Comparison of ENCODE assay signal across 8 cellular contexts in genomic region chr16:12801511-12802042, GRCh38. TPM values are rescaled to one million over a fixed set of nuclear protein-coding genes. Genes with fewer than 3 reads are reported as not detected.
DNase-seq lines count a peak whose midpoint lies in the region; ATAC-seq and TF ChIP-seq lines count a peak whose summit lies in the region.

No MANE protein-coding gene starts in this region.

- peaks cover 0 to 3% (median 0%) of the 10 kb centered on the region in 7 donors for H3K9me3 Mint-ChIP-seq in CD14-positive monocyte
- H3K9me3 Mint-ChIP-seq in activated CD4-positive, alpha-beta memory T cell treated with anti-CD3 and anti-CD28 coated beads, Interleukin-2, amount 10 ng/mL, durations not matched to agents 7 days and 5 days, result no peaks in the 10 kb centered on the region

- peak overlapping the region; percentile 88 to 97 (median 95) for H3K27ac Mint-ChIP-seq in CD14-positive monocyte
- peak overlapping the region; percentile 81 for H3K27ac Mint-ChIP-seq in activated CD4-positive, alpha-beta memory T cell treated with anti-CD3 and anti-CD28 coated beads, Interleukin-2, amount 10 ng/mL, durations not matched to agents 7 days and 5 days

- peaks cover 72% of the 10 kb centered on the region for H3K4me1 Mint-ChIP-seq in CD14-positive monocyte
- H3K4me1 Mint-ChIP-seq in activated CD4-positive, alpha-beta memory T cell treated with anti-CD3 and anti-CD28 coated beads, Interleukin-2, amount 10 ng/mL, durations not matched to agents 7 days and 5 days, result peaks cover 57% of the 10 kb centered on the region

- POLR2A ChIA-PET in activated CD4-positive, alpha-beta memory T cell treated with anti-CD3 and anti-CD28 coated beads, Interleukin-2, amount 10 ng/mL, durations not matched to agents 7 days and 5 days (lab: Charles Lee), result interaction anchor here (1.3 to 4.7 kb wide), 5 partner anchors 9 to 265 kb away, joined by 3 to 44 read pairs (median 5); no protein-coding TSS in a partner anchor

- intact Hi-C loops in CD14-positive monocyte (cut with micrococcal nuclease), result no loop called here
- intact Hi-C loops in transverse colon (cut with DNase I; ENCODE audit: low total_unique reads), result no loop called here
- intact Hi-C loops in heart right ventricle (cut with DNase I), result loop anchor here in 1 of 10 donors (5.0 kb wide), 1 partner anchor 884 kb away; the partner anchor contains the start of gene GSPT1

- TF ChIP-seq POLR2A in transverse colon (IDR thresholded peaks at IDR 0.05), result no peak

- peaks cover 0 to 29% (median 20%) of the 10 kb centered on the region in 4 donors for H3K4me1 ChIP-seq in transverse colon
- peaks cover 0 to 46% (median 15%) of the 10 kb centered on the region in 9 donors for H3K4me1 ChIP-seq in heart right ventricle

- H3K36me3 Mint-ChIP-seq in CD14-positive monocyte, result peaks cover 15 to 36% of the 10 kb centered on the region in 2 donors
- peaks cover 29% of the 10 kb centered on the region for H3K36me3 Mint-ChIP-seq in activated CD4-positive, alpha-beta memory T cell treated with anti-CD3 and anti-CD28 coated beads, Interleukin-2, amount 10 ng/mL, durations not matched to agents 7 days and 5 days (ENCODE audit: low read depth)

- H3K4me3 Mint-ChIP-seq in CD14-positive monocyte, result peak overlapping the region; percentile 89 to 98
- peak overlapping the region; percentile 95 for H3K4me3 Mint-ChIP-seq in activated CD4-positive, alpha-beta memory T cell treated with anti-CD3 and anti-CD28 coated beads, Interleukin-2, amount 10 ng/mL, durations not matched to agents 7 days and 5 days

- WGBS in transverse colon (ENCODE audit: low coverage in 1 of 2), 2 donors, result 36 to 45% methylated on average over 2 to 4 of the region's 4 CpGs
- WGBS in heart right ventricle, 2 donors, result 32 to 39% methylated on average over 4 of the region's 4 CpGs

- no peak for TF ChIP-seq EP300 in transverse colon (IDR thresholded peaks at IDR 0.05; ENCODE audit: low read depth)

- H3K27me3 Mint-ChIP-seq in CD14-positive monocyte (ENCODE audit: low read depth in 3 of 3), result peaks cover 0 to 2% (median 0%) of the 10 kb centered on the region in 3 donors
- H3K27me3 Mint-ChIP-seq in activated CD4-positive, alpha-beta memory T cell treated with anti-CD3 and anti-CD28 coated beads, Interleukin-2, amount 10 ng/mL, durations not matched to agents 7 days and 5 days, result no peaks in the 10 kb centered on the region

- in situ Hi-C loops in transverse colon (cut with MboI; ENCODE audit: low pct_ligation_motif_present in 1 of 4, low pct_unique_long_range_greater_than_20kb in 1 of 4, low sequenced_read_pairs in 3 of 4), result loop anchor here in 3 of 4 donors (25.0 kb wide), 3 partner anchors 339 to 714 kb away; no protein-coding TSS in a partner anchor

- no peaks in the 10 kb centered on the region for H3K27me3 ChIP-seq in transverse colon
- H3K27me3 ChIP-seq in heart right ventricle, result no peaks in the 10 kb centered on the region

- ATAC-seq in HG02759 (IDR thresholded peaks at IDR 0.05; ENCODE audit: unreplicated experiment) (peak; percentile 42), heart right ventricle (no peak)

- peak; percentile 64 for DNase-seq in CD14-positive monocyte (ENCODE audit: low spot score)
- peak; percentile 33 for DNase-seq in activated CD4-positive, alpha-beta memory T cell treated with anti-CD3 and anti-CD28 coated beads, Interleukin-2, amount 10 ng/mL, durations not matched to agents 7 days and 5 days
- peak; percentile 28 for DNase-seq in globus pallidus (ENCODE audit: low spot score)
- peak; percentile 18 for DNase-seq in transverse colon
- no peak for DNase-seq in NCI-H774 (lab: John Stamatoyannopoulos, UW)
- no peak for DNase-seq in NCI-H2196 treated with DMSO at 0.1 percent for 48 hours (lab: John Stamatoyannopoulos, UW; ENCODE audit: unreplicated experiment)
- no peak for DNase-seq in heart right ventricle

- H3K9me3 ChIP-seq in transverse colon (no peaks in the 10 kb centered on the region), heart right ventricle (no peaks in the 10 kb centered on the region)

- CTCF ChIA-PET in activated CD4-positive, alpha-beta memory T cell treated with anti-CD3 and anti-CD28 coated beads, Interleukin-2, amount 10 ng/mL, durations not matched to agents 7 days and 5 days (lab: Charles Lee), result no interaction called here

- peak overlapping the region; percentile 42 to 93 (median 87) for H3K27ac ChIP-seq in transverse colon
- peak overlapping the region in 5 of 10 donors; percentile 7 to 93 (median 33) for H3K27ac ChIP-seq in heart right ventricle

- H3K4me3 ChIP-seq in transverse colon (peak overlapping the region in 1 of 4 donors; percentile 52), heart right ventricle (peak overlapping the region in 1 of 10 donors; percentile 71)

- H3K36me3 ChIP-seq in transverse colon (no peaks in the 10 kb centered on the region), heart right ventricle (no peaks in the 10 kb centered on the region)

- TF ChIP-seq CTCF in CD14-positive monocyte (IDR thresholded peaks at IDR 0.05) (no peak), transverse colon (IDR thresholded peaks at IDR 0.05) (no peak), heart right ventricle (IDR thresholded peaks at IDR 0.05) (no peak)

RNA-seq across cellular contexts. Expression of gene CPPED1, which starts 2.1 kb away (rescaled TPM):
- polyA plus RNA-seq in CD14-positive monocyte (100 to 1,000 TPM; 259 to 292 TPM), heart right ventricle (1 to 10 TPM; 5.6 to 6.0 TPM)
- total RNA-seq in activated CD4-positive, alpha-beta memory T cell treated with anti-CD3 and anti-CD28 coated beads, Interleukin-2, amount 10 ng/mL, durations not matched to agents 7 days and 5 days, result 10 to 100 TPM; 26.1 to 27.0 TPM
- total RNA-seq in transverse colon (10 to 100 TPM in 3 of 4 donors, 1 to 10 TPM in 1; 4.1 to 17.3 (median 12.7) TPM), heart right ventricle (10 to 100 TPM; 11.3 to 20.2 (median 14.5) TPM)

Comparison
In these comparisons a context has a peak if more than half of its experiments do, and no peak if none do; other contexts are left out.
1. DNase-seq: peak in CD14-positive monocyte (single experiment), activated CD4-positive, alpha-beta memory T cell treated with anti-CD3 and anti-CD28 coated beads, Interleukin-2, amount 10 ng/mL, durations not matched to agents 7 days and 5 days (single experiment), globus pallidus (single experiment) and transverse colon (single experiment); none in NCI-H774 (single experiment), NCI-H2196 treated with DMSO at 0.1 percent for 48 hours (single experiment) and heart right ventricle (0 of 2).